ENCODE assay signal across 1 cellular context in genomic region chr5:73120222-73121108, GRCh38.
TF ChIP-seq lines count a peak whose summit lies in the region.

TSS of gene TMEM171 (plus strand) at chr5:73120575. CDS start at chr5:73123374, 2,799 bp downstream.

TF ChIP-seq in SK-N-SH treated with all-trans-retinoic acid at 6 μM for 48 hours, 23 proteins besides CTCF, POLR2A, EP300 and RAD21 (continued from another document):
- TF ChIP-seq, protein P1, sequence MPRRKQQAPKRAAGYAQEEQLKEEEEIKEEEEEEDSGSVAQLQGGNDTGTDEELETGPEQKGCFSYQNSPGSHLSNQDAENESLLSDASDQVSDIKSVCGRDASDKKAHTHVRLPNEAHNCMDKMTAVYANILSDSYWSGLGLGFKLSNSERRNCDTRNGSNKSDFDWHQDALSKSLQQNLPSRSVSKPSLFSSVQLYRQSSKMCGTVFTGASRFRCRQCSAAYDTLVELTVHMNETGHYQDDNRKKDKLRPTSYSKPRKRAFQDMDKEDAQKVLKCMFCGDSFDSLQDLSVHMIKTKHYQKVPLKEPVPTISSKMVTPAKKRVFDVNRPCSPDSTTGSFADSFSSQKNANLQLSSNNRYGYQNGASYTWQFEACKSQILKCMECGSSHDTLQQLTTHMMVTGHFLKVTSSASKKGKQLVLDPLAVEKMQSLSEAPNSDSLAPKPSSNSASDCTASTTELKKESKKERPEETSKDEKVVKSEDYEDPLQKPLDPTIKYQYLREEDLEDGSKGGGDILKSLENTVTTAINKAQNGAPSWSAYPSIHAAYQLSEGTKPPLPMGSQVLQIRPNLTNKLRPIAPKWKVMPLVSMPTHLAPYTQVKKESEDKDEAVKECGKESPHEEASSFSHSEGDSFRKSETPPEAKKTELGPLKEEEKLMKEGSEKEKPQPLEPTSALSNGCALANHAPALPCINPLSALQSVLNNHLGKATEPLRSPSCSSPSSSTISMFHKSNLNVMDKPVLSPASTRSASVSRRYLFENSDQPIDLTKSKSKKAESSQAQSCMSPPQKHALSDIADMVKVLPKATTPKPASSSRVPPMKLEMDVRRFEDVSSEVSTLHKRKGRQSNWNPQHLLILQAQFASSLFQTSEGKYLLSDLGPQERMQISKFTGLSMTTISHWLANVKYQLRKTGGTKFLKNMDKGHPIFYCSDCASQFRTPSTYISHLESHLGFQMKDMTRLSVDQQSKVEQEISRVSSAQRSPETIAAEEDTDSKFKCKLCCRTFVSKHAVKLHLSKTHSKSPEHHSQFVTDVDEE (CRISPR knock-in tag; IDR thresholded peaks at IDR 0.05), result no peak
- TF ChIP-seq PPARA (CRISPR knock-in tag; IDR thresholded peaks at IDR 0.05; ENCODE audit: borderline replicate concordance), result no peak
